27 cellular contexts compared by ENCODE assay signal in the genomic region with DNA sequence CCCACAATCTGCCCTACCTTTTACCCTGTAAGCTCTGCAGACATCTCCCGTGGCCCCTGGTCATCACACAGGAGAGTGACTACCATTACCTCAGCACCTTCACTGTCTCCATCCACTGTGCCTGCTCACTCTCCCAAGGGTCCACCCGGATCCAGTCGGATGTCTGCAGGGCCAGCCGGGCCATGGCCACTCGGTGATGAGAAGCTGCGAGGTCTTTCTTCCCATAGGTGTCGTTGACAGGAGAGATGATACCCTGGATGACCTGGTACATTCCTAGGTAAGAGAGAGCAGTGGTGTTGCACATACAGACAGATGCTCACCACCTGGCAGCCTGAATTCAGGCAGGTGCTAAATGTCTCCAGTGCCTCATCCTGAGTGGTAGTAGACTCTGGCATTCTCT. TPM values are rescaled to one million over a fixed set of nuclear protein-coding genes. Genes with fewer than 3 reads are reported as not detected.
"Had no signal": no experiment of that assay in that cellular context is flagged by ENCODE, and none has a peak within 500 bp of the region (broad histone marks: within the 10 kb centered on the region; RNA-seq: fewer than 3 reads in every experiment).

No MANE protein-coding gene starts in this region.

- DNase-seq: activated B cell treated with CpG ODN at 0.5 μM for 24 hours; activated CD4-positive, alpha-beta memory T cell treated with anti-CD3 and anti-CD28 coated beads, Interleukin-2, amount 10 ng/mL, durations not matched to agents 7 days and 5 days; activated CD4-positive, alpha-beta T cell treated with anti-CD3 and anti-CD28 coated beads for 48 hours; activated CD8-positive, alpha-beta memory T cell treated with anti-CD3 and anti-CD28 coated beads for 24 hours; activated CD8-positive, alpha-beta memory T cell treated with anti-CD3 and anti-CD28 coated beads, Interleukin-2, amount 50 U/mL, for 4 hours; activated effector memory CD4-positive, alpha-beta T cell treated with anti-CD3 and anti-CD28 coated beads, Interleukin-2, amount 50 U/mL, for 16 hours; activated naive CD4-positive, alpha-beta T cell treated with anti-CD3 and anti-CD28 coated beads for 36 hours; activated naive CD8-positive, alpha-beta T cell treated with anti-CD3 and anti-CD28 coated beads for 36 hours; activated naive CD8-positive, alpha-beta T cell treated with anti-CD3 and anti-CD28 coated beads, Interleukin-2, amount 50 U/mL, for 24 hours; activated T-cell treated with anti-CD3 and anti-CD28 coated beads, Interleukin-2, amount 50 U/mL, for 1 hour; activated T-cell treated with anti-CD3 and anti-CD28 coated beads, Interleukin-2, amount 50 U/mL, for 48 hours; adrenal gland; amygdala; aorta; body of pancreas; central memory CD4-positive, alpha-beta T cell; cerebellar nuclear complex; colonic mucosa; effector CD8-positive, alpha-beta T cell; foreskin fibroblast; head of caudate nucleus; T-helper 2 cell had no signal

- H3K4me1 Mint-ChIP-seq: activated B cell treated with CpG ODN at 0.5 μM for 24 hours; activated CD4-positive, alpha-beta memory T cell treated with anti-CD3 and anti-CD28 coated beads, Interleukin-2, amount 10 ng/mL, durations not matched to agents 7 days and 5 days; activated naive CD4-positive, alpha-beta T cell treated with anti-CD3 and anti-CD28 coated beads, Interleukin-2, amount 50 U/mL, for 24 hours; activated naive CD8-positive, alpha-beta T cell treated with anti-CD3 and anti-CD28 coated beads for 36 hours; activated naive CD8-positive, alpha-beta T cell treated with anti-CD3 and anti-CD28 coated beads, Interleukin-2, amount 50 U/mL, for 24 hours had no signal

- H3K4me3 Mint-ChIP-seq: activated B cell treated with CpG ODN at 0.5 μM for 24 hours; activated CD4-positive, alpha-beta memory T cell treated with anti-CD3 and anti-CD28 coated beads, Interleukin-2, amount 10 ng/mL, durations not matched to agents 7 days and 5 days; activated naive CD4-positive, alpha-beta T cell treated with anti-CD3 and anti-CD28 coated beads for 36 hours; activated naive CD4-positive, alpha-beta T cell treated with anti-CD3 and anti-CD28 coated beads, Interleukin-2, amount 50 U/mL, for 24 hours; activated naive CD8-positive, alpha-beta T cell treated with anti-CD3 and anti-CD28 coated beads for 36 hours; activated naive CD8-positive, alpha-beta T cell treated with anti-CD3 and anti-CD28 coated beads, Interleukin-2, amount 50 U/mL, for 24 hours; activated T-helper 1 cell treated with anti-CD3 and anti-CD28 coated beads, Interleukin-12 subunit alpha, Interleukin-12 subunit beta, Interleukin-2, Interleukin-4 antibody, amounts not matched to agents 30 ng/mL and 10 ng/mL and 1 ng/mL, durations not matched to agents 14 hours and 24 hours and 36 hours had no signal

- H3K27ac Mint-ChIP-seq: activated B cell treated with CpG ODN at 0.5 μM for 24 hours; activated CD4-positive, alpha-beta memory T cell treated with anti-CD3 and anti-CD28 coated beads, Interleukin-2, amount 10 ng/mL, durations not matched to agents 7 days and 5 days; activated naive CD4-positive, alpha-beta T cell treated with anti-CD3 and anti-CD28 coated beads for 36 hours; activated naive CD4-positive, alpha-beta T cell treated with anti-CD3 and anti-CD28 coated beads, Interleukin-2, amount 50 U/mL, for 24 hours; activated naive CD8-positive, alpha-beta T cell treated with anti-CD3 and anti-CD28 coated beads for 36 hours; activated naive CD8-positive, alpha-beta T cell treated with anti-CD3 and anti-CD28 coated beads, Interleukin-2, amount 50 U/mL, for 24 hours; activated T-helper 1 cell treated with anti-CD3 and anti-CD28 coated beads, Interleukin-12 subunit alpha, Interleukin-12 subunit beta, Interleukin-2, Interleukin-4 antibody, amounts not matched to agents 30 ng/mL and 10 ng/mL and 1 ng/mL, durations not matched to agents 14 hours and 24 hours and 36 hours; activated T-helper 2 cell treated with anti-CD3 and anti-CD28 coated beads, Interferon-gamma antibody, Interleukin-2, Interleukin-4, amounts not matched to agents 10 μg/mL and 5 μg/mL and 100 μg/mL, durations not matched to agents 14 hours and 24 hours and 36 hours had no signal

- ATAC-seq: activated CD4-positive, CD25-positive, alpha-beta regulatory T cell treated with anti-CD3 and anti-CD28 coated beads, Interleukin-2, amount 50 U/mL, for 24 hours; activated naive CD8-positive, alpha-beta T cell treated with anti-CD3 and anti-CD28 coated beads, Interleukin-2, amount 50 U/mL, for 24 hours; body of pancreas had no signal

- H3K9me3 Mint-ChIP-seq: activated B cell treated with CpG ODN at 0.5 μM for 24 hours; activated CD4-positive, alpha-beta memory T cell treated with anti-CD3 and anti-CD28 coated beads, Interleukin-2, amount 10 ng/mL, durations not matched to agents 7 days and 5 days; activated naive CD4-positive, alpha-beta T cell treated with anti-CD3 and anti-CD28 coated beads for 36 hours; activated naive CD4-positive, alpha-beta T cell treated with anti-CD3 and anti-CD28 coated beads, Interleukin-2, amount 50 U/mL, for 24 hours; activated naive CD8-positive, alpha-beta T cell treated with anti-CD3 and anti-CD28 coated beads for 36 hours; activated naive CD8-positive, alpha-beta T cell treated with anti-CD3 and anti-CD28 coated beads, Interleukin-2, amount 50 U/mL, for 24 hours; activated T-helper 1 cell treated with anti-CD3 and anti-CD28 coated beads, Interleukin-12 subunit alpha, Interleukin-12 subunit beta, Interleukin-2, Interleukin-4 antibody, amounts not matched to agents 30 ng/mL and 10 ng/mL and 1 ng/mL, durations not matched to agents 14 hours and 24 hours and 36 hours; activated T-helper 2 cell treated with anti-CD3 and anti-CD28 coated beads, Interferon-gamma antibody, Interleukin-2, Interleukin-4, amounts not matched to agents 10 μg/mL and 5 μg/mL and 100 μg/mL, durations not matched to agents 14 hours and 24 hours and 36 hours had no signal

- H3K27me3 Mint-ChIP-seq: activated B cell treated with CpG ODN at 0.5 μM for 24 hours; activated naive CD4-positive, alpha-beta T cell treated with anti-CD3 and anti-CD28 coated beads, Interleukin-2, amount 50 U/mL, for 24 hours; activated naive CD8-positive, alpha-beta T cell treated with anti-CD3 and anti-CD28 coated beads for 36 hours; activated naive CD8-positive, alpha-beta T cell treated with anti-CD3 and anti-CD28 coated beads, Interleukin-2, amount 50 U/mL, for 24 hours had no signal

RNA-seq across cellular contexts. Expression of a gene that starts 39.2 kb away (rescaled TPM):
- total RNA-seq: activated B cell treated with CpG ODN at 0.5 μM for 24 hours; activated CD4-positive, alpha-beta memory T cell treated with anti-CD3 and anti-CD28 coated beads, Interleukin-2, amount 10 ng/mL, durations not matched to agents 7 days and 5 days; activated naive CD4-positive, alpha-beta T cell treated with anti-CD3 and anti-CD28 coated beads for 36 hours; activated naive CD8-positive, alpha-beta T cell treated with anti-CD3 and anti-CD28 coated beads for 36 hours; activated T-helper 1 cell treated with anti-CD3 and anti-CD28 coated beads, Interleukin-12 subunit alpha, Interleukin-12 subunit beta, Interleukin-2, Interleukin-4 antibody, amounts not matched to agents 30 ng/mL and 10 ng/mL and 1 ng/mL, durations not matched to agents 14 hours and 24 hours and 36 hours; activated T-helper 2 cell treated with anti-CD3 and anti-CD28 coated beads, Interferon-gamma antibody, Interleukin-2, Interleukin-4, amounts not matched to agents 10 μg/mL and 5 μg/mL and 100 μg/mL, durations not matched to agents 14 hours and 24 hours and 36 hours; T-helper 1 cell treated with Interleukin-12 subunit alpha and Interleukin-12 subunit beta and Interleukin-4 antibody, amounts not matched to agents 30 ng/mL and 1 ng/mL, for 36 hours had no signal
